In the genomic region with DNA sequence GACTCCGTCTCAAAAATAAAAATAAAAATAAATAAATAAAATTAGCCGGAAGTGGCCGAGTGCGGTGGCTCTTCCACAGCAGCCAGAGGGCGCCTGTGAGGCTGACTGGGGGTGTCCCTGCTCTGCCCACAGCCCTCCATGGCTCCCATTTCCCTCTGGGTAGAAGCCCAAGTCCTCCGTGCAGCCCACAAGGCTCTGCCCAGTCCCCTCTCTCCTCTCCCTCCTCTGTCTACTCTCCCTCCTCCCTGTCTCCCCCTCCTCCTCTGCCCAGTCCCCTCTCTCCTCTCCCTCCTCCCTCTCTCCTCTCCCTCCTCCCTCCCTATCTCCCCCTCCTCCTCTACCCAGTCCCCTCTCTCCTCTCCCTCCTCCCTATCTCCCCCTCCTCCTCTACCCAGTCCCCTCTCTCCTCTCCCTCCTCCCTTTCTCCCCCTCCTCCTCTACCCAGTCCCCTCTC, we compare ENCODE assay signal across 8 cellular contexts. TPM values are rescaled to one million over a fixed set of nuclear protein-coding genes. Genes with fewer than 3 reads are reported as not detected.
A peak's percentile ranks its signal among the peaks of the same experiment; 100 is the strongest.
DNase-seq lines count a peak whose midpoint lies in the region; ATAC-seq and TF ChIP-seq lines count a peak whose summit lies in the region.

No MANE protein-coding gene starts in this region.

- H3K9me3 ChIP-seq in OCI-LY7 (ENCODE audit: low read length) (no peaks in the 10 kb centered on the region), lower lobe of right lung (no peaks in the 10 kb centered on the region)

- TF ChIP-seq CTCF in OCI-LY7 (conservative IDR thresholded peaks at IDR 0.05; ENCODE audit: low read length), result peak; percentile 61
- peak; percentile 57 for TF ChIP-seq CTCF in astrocyte of the cerebellum (IDR thresholded peaks at IDR 0.05; ENCODE audit: low read depth, low read length, missing control alignments)
- peak; percentile 59 for TF ChIP-seq CTCF in lower lobe of right lung (IDR thresholded peaks at IDR 0.05)

- no peaks in the 10 kb centered on the region for H4K20me1 ChIP-seq in OCI-LY7 (ENCODE audit: insufficient read depth, low read length)

- H2AFZ ChIP-seq in OCI-LY7 (ENCODE audit: low read length), result no peak overlapping the region

- no peak overlapping the region for H3K27ac ChIP-seq in OCI-LY7 (ENCODE audit: low read depth, low read length, poor library complexity, severe bottlenecking)
- no peak overlapping the region for H3K27ac ChIP-seq in lower lobe of right lung

- H3K36me3 ChIP-seq in OCI-LY7 (ENCODE audit: insufficient read depth, low read length), result no peaks in the 10 kb centered on the region
- H3K36me3 ChIP-seq in lower lobe of right lung, result no peaks in the 10 kb centered on the region

- POLR2A ChIA-PET in OCI-LY7 (lab: Charles Lee), result no interaction called here

- H3K4me1 ChIP-seq in OCI-LY7 (ENCODE audit: insufficient read depth, low read length, poor library complexity, severe bottlenecking) (no peaks in the 10 kb centered on the region), lower lobe of right lung (no peaks in the 10 kb centered on the region)

- H3K4me2 ChIP-seq in OCI-LY7 (ENCODE audit: low read length), result no peak overlapping the region

- H3K9me2 ChIP-seq in OCI-LY7 (ENCODE audit: insufficient read depth, low read length), result no peaks in the 10 kb centered on the region

- no peaks in the 10 kb centered on the region for H3K79me2 ChIP-seq in OCI-LY7 (ENCODE audit: insufficient read depth, low read depth, low read length)

- DNase-seq in SIG-M5 treated with dmso at 0.1 percent for 504 hours (lab: John Stamatoyannopoulos, UW; ENCODE audit: unreplicated experiment) (peak; percentile 18), SIG-M5 (lab: John Stamatoyannopoulos, UW) (no peak), OCI-LY7 (ENCODE audit: low spot score) (peak; percentile 45), astrocyte of the cerebellum (ENCODE audit: low read depth) (no peak), lower lobe of right lung (no peak), inferior parietal cortex (ENCODE audit: extremely low spot score) (no peak)
- DNase-seq in activated CD4-positive, CD25-positive, alpha-beta regulatory T cell (lab: John Stamatoyannopoulos, UW), result no peak

- ATAC-seq in lower lobe of right lung, result peak; percentile 44 to 68
- no peak for ATAC-seq in GM21786 (IDR thresholded peaks at IDR 0.05; ENCODE audit: unreplicated experiment)

- CTCF ChIA-PET in OCI-LY7 (lab: Charles Lee; ENCODE audit: unreplicated experiment), result no interaction called here

- no TSS peak for BruUV-seq in OCI-LY7 (replicated peaks; lab: Mats Ljungman, UMichigan)

- intact Hi-C loops in OCI-LY7 (cut with micrococcal nuclease; ENCODE audit: unreplicated experiment), result loop anchor here (2.0 kb wide), 2 partner anchors 91 to 211 kb away; no protein-coding TSS in a partner anchor
- intact Hi-C loops in lower lobe of right lung (cut with DNase I), result loop anchor here (10.0 kb wide), 1 partner anchor 213 kb away; a partner anchor contains a TSS

- no peaks in the 10 kb centered on the region for H3K27me3 ChIP-seq in lower lobe of right lung (ENCODE audit: low read depth)

- H3K4me3 ChIP-seq in OCI-LY7 (ENCODE audit: low read depth, low read length, poor library complexity, severe bottlenecking) (no peak overlapping the region), astrocyte of the cerebellum (ENCODE audit: low read depth, low read length) (no peak overlapping the region), lower lobe of right lung (no peak overlapping the region)

- in situ Hi-C loops in astrocyte of the cerebellum (cut with HindIII; ENCODE audit: low sequenced_read_pairs), result no loop called here

RNA-seq across cellular contexts. Expression of a gene that starts 20.4 kb away (rescaled TPM):
- not detected in 2 replicates for total RNA-seq in OCI-LY7 (2014; rRNA removed; shearing (Covaris generic))
- total RNA-seq in OCI-LY7 (2022) (0.23 TPM in 1 of 2 replicates, not detected in the other), lower lobe of right lung (8.9 TPM)

RNA-seq across cellular contexts. Expression of a gene that starts 25.9 kb away (rescaled TPM):
- 284 and 315 TPM in 2 replicates for total RNA-seq in OCI-LY7 (2014; rRNA removed; shearing (Covaris generic))
- 468 and 479 TPM in 2 replicates for total RNA-seq in OCI-LY7 (2022)
- 254 TPM for total RNA-seq in lower lobe of right lung

RNA-seq across cellular contexts. Expression of a gene that starts 50.4 kb away (rescaled TPM):
- not detected in 2 replicates for total RNA-seq in OCI-LY7 (2014; rRNA removed; shearing (Covaris generic))
- total RNA-seq in OCI-LY7 (2022) (not detected in 2 replicates), lower lobe of right lung (2.1 TPM)

RNA-seq across cellular contexts. Expression of a gene that starts 56.3 kb away (rescaled TPM):
- total RNA-seq in OCI-LY7 (2014; rRNA removed; shearing (Covaris generic)), result not detected in 2 replicates
- total RNA-seq in OCI-LY7 (2022), result not detected in 2 replicates
- 1.7 TPM for total RNA-seq in lower lobe of right lung

Comparison
In these comparisons a context has a peak if more than half of its experiments do, and no peak if none do; other contexts are left out.
1. DNase-seq: peak in SIG-M5 treated with dmso at 0.1 percent for 504 hours (single experiment) and OCI-LY7 (single experiment); none in SIG-M5 (single experiment), astrocyte of the cerebellum (single experiment), lower lobe of right lung (single experiment), inferior parietal cortex (single experiment) and activated CD4-positive, CD25-positive, alpha-beta regulatory T cell (0 of 4).
2. Peak in every context shown above with its lines, with median percentiles within 50 percentile points of each other: CTCF ChIP-seq.